In the genomic region with DNA sequence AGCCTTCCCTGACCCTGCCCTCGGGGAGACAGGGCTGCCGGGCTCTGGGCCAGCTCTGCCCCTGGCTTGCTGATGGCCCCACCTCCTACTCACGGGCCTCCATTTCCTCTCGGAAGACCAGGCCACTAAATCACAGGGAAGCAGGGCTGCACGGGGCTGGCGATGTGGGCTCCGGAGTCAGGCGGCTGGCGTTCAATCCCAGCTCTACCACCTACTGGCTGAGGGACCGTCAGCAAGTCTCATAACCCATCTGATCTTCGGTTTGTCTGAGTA, we compare ENCODE assay signal across 32 cellular contexts.
"Had no signal": no experiment of that assay in that cellular context is flagged by ENCODE, and none has a peak within 500 bp of the region (broad histone marks: within the 10 kb centered on the region; RNA-seq: fewer than 3 reads in every experiment).

No MANE protein-coding gene starts in this region.

- H3K4me3 Mint-ChIP-seq: activated naive CD4-positive, alpha-beta T cell treated with anti-CD3 and anti-CD28 coated beads, Interleukin-2, amount 10 ng/mL, durations not matched to agents 7 days and 5 days; activated T-helper 1 cell treated with anti-CD3 and anti-CD28 coated beads, Interleukin-12 subunit alpha, Interleukin-12 subunit beta, Interleukin-2, Interleukin-4 antibody, amounts not matched to agents 30 ng/mL and 10 ng/mL and 1 ng/mL, durations not matched to agents 14 hours and 24 hours and 36 hours; dendritic cell treated with granulocyte-macrophage colony-stimulating factor and Interleukin-4, amounts not matched to agents 40 ng/mL and 50 ng/mL, for 4 days; naive B cell; stimulated activated memory B cell treated with anti-CD40 and anti-IgM and Interleukin-4, amounts not matched to agents 10 μg/mL and 1 μg/mL and 100 μg/mL, for 72 hours; stimulated activated naive CD8-positive, alpha-beta T cell treated with anti-CD3 and anti-CD28 coated beads, Interleukin-15, amount 100 ng/mL, for 72 hours; T-helper 2 cell treated with Interferon-gamma antibody and Interleukin-4, amounts not matched to agents 5 μg/mL and 100 μg/mL, for 36 hours had no signal

- DNase-seq: activated CD4-positive, alpha-beta T cell treated with anti-CD3 and anti-CD28 coated beads for 48 hours; activated CD4-positive, alpha-beta T cell treated with anti-CD3 and anti-CD28 coated beads, Interleukin-2, amount 50 U/mL, for 48 hours; activated CD8-positive, alpha-beta memory T cell treated with anti-CD3 and anti-CD28 coated beads, Interleukin-2, amount 50 U/mL, for 4 hours; activated gamma-delta T cell; activated naive CD4-positive, alpha-beta T cell treated with anti-CD3 and anti-CD28 coated beads, Interleukin-2, amount 10 ng/mL, durations not matched to agents 7 days and 5 days; activated T-cell treated with anti-CD3 and anti-CD28 coated beads, Interleukin-2, amount 50 U/mL, for 1 hour; amniotic stem cell; central memory CD4-positive, alpha-beta T cell; effector CD8-positive, alpha-beta T cell; esophagus squamous epithelium; foreskin melanocyte; mammary epithelial cell; naive B cell; occipital lobe; psoas muscle; sigmoid colon; small intestine; stimulated activated CD4-positive, alpha-beta T cell treated with anti-CD3 and anti-CD28 coated beads, Interleukin-1b, Interleukin-23, amount 100 ng/mL, for 48 hours; stimulated activated CD4-positive, alpha-beta T cell treated with anti-CD3 and anti-CD28 coated beads, Interleukin-4, amount 100 ng/mL, for 4 hours; stimulated activated CD8-positive, alpha-beta memory T cell treated with anti-CD3 and anti-CD28 coated beads, Interleukin-4, amount 100 ng/mL, for 48 hours; stimulated activated naive CD8-positive, alpha-beta T cell treated with anti-CD3 and anti-CD28 coated beads, Interleukin-15, amount 100 ng/mL, for 72 hours; T-helper 1 cell; tibial artery; upper lobe of right lung had no signal

- H3K4me3 ChIP-seq: esophagus squamous epithelium, psoas muscle, sigmoid colon, tibial artery, upper lobe of right lung had no signal

- H3K9me3 Mint-ChIP-seq: activated naive CD4-positive, alpha-beta T cell treated with anti-CD3 and anti-CD28 coated beads, Interleukin-2, amount 10 ng/mL, durations not matched to agents 7 days and 5 days; activated T-helper 1 cell treated with anti-CD3 and anti-CD28 coated beads, Interleukin-12 subunit alpha, Interleukin-12 subunit beta, Interleukin-2, Interleukin-4 antibody, amounts not matched to agents 30 ng/mL and 10 ng/mL and 1 ng/mL, durations not matched to agents 14 hours and 24 hours and 36 hours; dendritic cell treated with granulocyte-macrophage colony-stimulating factor and Interleukin-4, amounts not matched to agents 40 ng/mL and 50 ng/mL, for 4 days; T-helper 2 cell treated with Interferon-gamma antibody and Interleukin-4, amounts not matched to agents 5 μg/mL and 100 μg/mL, for 36 hours had no signal

- FAIRE-seq: endometrium, small intestine had no signal

- ATAC-seq: psoas muscle had no signal

- H3K36me3 ChIP-seq: esophagus squamous epithelium, sigmoid colon, tibial artery, upper lobe of right lung had no signal

- H3K9me3 ChIP-seq: esophagus squamous epithelium, psoas muscle, sigmoid colon, tibial artery, upper lobe of right lung had no signal

- H3K4me1 ChIP-seq: esophagus squamous epithelium, psoas muscle, tibial artery, upper lobe of right lung had no signal

- H3K27me3 ChIP-seq: sigmoid colon, tibial artery, upper lobe of right lung had no signal

- H3K27ac Mint-ChIP-seq: activated naive CD4-positive, alpha-beta T cell treated with anti-CD3 and anti-CD28 coated beads, Interleukin-2, amount 10 ng/mL, durations not matched to agents 7 days and 5 days; activated T-helper 1 cell treated with anti-CD3 and anti-CD28 coated beads, Interleukin-12 subunit alpha, Interleukin-12 subunit beta, Interleukin-2, Interleukin-4 antibody, amounts not matched to agents 30 ng/mL and 10 ng/mL and 1 ng/mL, durations not matched to agents 14 hours and 24 hours and 36 hours; dendritic cell treated with granulocyte-macrophage colony-stimulating factor and Interleukin-4, amounts not matched to agents 40 ng/mL and 50 ng/mL, for 4 days; stimulated activated memory B cell treated with anti-CD40 and anti-IgM and Interleukin-4, amounts not matched to agents 10 μg/mL and 1 μg/mL and 100 μg/mL, for 72 hours; T-helper 2 cell treated with Interferon-gamma antibody and Interleukin-4, amounts not matched to agents 5 μg/mL and 100 μg/mL, for 36 hours had no signal

- H3K36me3 Mint-ChIP-seq: activated naive CD4-positive, alpha-beta T cell treated with anti-CD3 and anti-CD28 coated beads, Interleukin-2, amount 10 ng/mL, durations not matched to agents 7 days and 5 days; naive B cell; stimulated activated memory B cell treated with anti-CD40 and anti-IgM and Interleukin-4, amounts not matched to agents 10 μg/mL and 1 μg/mL and 100 μg/mL, for 72 hours had no signal

- H3K9ac ChIP-seq: parathyroid adenoma had no signal

- H3K4me1 Mint-ChIP-seq: activated naive CD4-positive, alpha-beta T cell treated with anti-CD3 and anti-CD28 coated beads, Interleukin-2, amount 10 ng/mL, durations not matched to agents 7 days and 5 days; naive B cell; stimulated activated memory B cell treated with anti-CD40 and anti-IgM and Interleukin-4, amounts not matched to agents 10 μg/mL and 1 μg/mL and 100 μg/mL, for 72 hours; stimulated activated naive CD8-positive, alpha-beta T cell treated with anti-CD3 and anti-CD28 coated beads, Interleukin-15, amount 100 ng/mL, for 72 hours had no signal

- H3K27ac ChIP-seq: epithelial cell of prostate, esophagus squamous epithelium, parathyroid adenoma, psoas muscle, sigmoid colon, tibial artery, upper lobe of right lung, VCaP had no signal
